In genomic region chr4:22875592-22876257, GRCh38 we compare ENCODE assay signal across 1 cellular context.
TF ChIP-seq lines count a peak whose summit lies in the region.

No MANE protein-coding gene starts in this region.

TF ChIP-seq in GM12878, 131 proteins besides CTCF, POLR2A, EP300 and RAD21 (continued from another document):
- TF ChIP-seq USF1 (IDR thresholded peaks at IDR 0.05; ENCODE audit: borderline replicate concordance, extremely low read length, insufficient read depth, low read depth, low read length) (no peak), ZNF687 (IDR thresholded peaks at IDR 0.05) (no peak), IRF4 (IDR thresholded peaks at IDR 0.05; ENCODE audit: low read depth, low read length) (no peak)
